11 cellular contexts compared by ENCODE assay signal in genomic region chr7:159027803-159028455, GRCh38.
DNase-seq lines count a peak whose midpoint lies in the region; ATAC-seq and TF ChIP-seq lines count a peak whose summit lies in the region.
"Had no signal": no experiment of that assay in that cellular context is flagged by ENCODE, and none has a peak within 500 bp of the region (broad histone marks: within the 10 kb centered on the region; RNA-seq: fewer than 3 reads in every experiment).

No MANE protein-coding gene starts in this region.

- TF ChIP-seq CTCF in prostate gland (IDR thresholded peaks at IDR 0.05), result no peak

- H3K9me3 ChIP-seq in prostate gland, result no peaks in the 10 kb centered on the region

- H3K27ac ChIP-seq in epithelial cell of prostate, result no peak overlapping the region
- no peak overlapping the region for H3K27ac ChIP-seq in prostate gland

- WGBS in prostate gland, result 39% methylated on average over 19 of the region's 19 CpGs

- peak; percentile 8 for DNase-seq in DMS153 (lab: John Stamatoyannopoulos, UW)
- DNase-seq in DMS153 treated with DMSO at 0.1 percent for 48 hours (lab: John Stamatoyannopoulos, UW; ENCODE audit: unreplicated experiment), result no peak
- peak; percentile 32 for DNase-seq in NCI-H2107 treated with DMSO at 0.1 percent for 48 hours (lab: John Stamatoyannopoulos, UW; ENCODE audit: unreplicated experiment)
- DNase-seq in epithelial cell of prostate (ENCODE audit: low read depth, low spot score), result peak; percentile 49
- DNase-seq in prostate gland (ENCODE audit: low spot score), result peak; percentile 46
- DNase-seq in stimulated activated naive CD8-positive, alpha-beta T cell treated with anti-CD3 and anti-CD28 coated beads, Interleukin-15, Interleukin-2, amounts not matched to agents 100 U/mL and 50 U/mL, for 24 hours, result no peak
- no peak for DNase-seq in anterior cingulate cortex (lab: John Stamatoyannopoulos, UW)
- no peak for DNase-seq in nucleus accumbens (lab: John Stamatoyannopoulos, UW)
- DNase-seq: activated CD8-positive, alpha-beta T cell treated with anti-CD3 and anti-CD28 coated beads, Interleukin-2, amount 10 ng/mL, durations not matched to agents 7 days and 5 days had no signal

- peak overlapping the region in 1 of 2 donors; percentile 15 for H3K4me3 ChIP-seq in prostate gland

- peak; percentile 17 for TF ChIP-seq POLR2A in prostate gland (IDR thresholded peaks at IDR 0.05)

- H3K36me3 ChIP-seq in prostate gland, result no peaks in the 10 kb centered on the region

- ATAC-seq in stimulated activated naive CD8-positive, alpha-beta T cell treated with anti-CD3 and anti-CD28 coated beads, Interleukin-15, Interleukin-2, amounts not matched to agents 100 U/mL and 50 U/mL, for 24 hours, result no peak
- ATAC-seq: activated CD8-positive, alpha-beta T cell treated with anti-CD3 and anti-CD28 coated beads, Interleukin-2, amount 10 ng/mL, durations not matched to agents 7 days and 5 days; HCT116; stimulated activated naive CD8-positive, alpha-beta T cell treated with anti-CD3 and anti-CD28 coated beads, Interleukin-15, amount 100 ng/mL, for 72 hours had no signal

- H3K27me3 ChIP-seq in prostate gland (replicated peaks; ENCODE audit: insufficient read depth), result no peaks in the 10 kb centered on the region

- intact Hi-C loops in prostate gland (cut with DNase I), result no loop called here

- H3K4me1 ChIP-seq in prostate gland (replicated peaks), result peaks cover 3% of the 10 kb centered on the region

Comparison
In these comparisons a context has a peak if more than half of its experiments do, and no peak if none do; other contexts are left out.
1. DNase-seq: peak in DMS153 (single experiment), NCI-H2107 treated with DMSO at 0.1 percent for 48 hours (single experiment), epithelial cell of prostate (single experiment) and prostate gland (single experiment); none in DMS153 treated with DMSO at 0.1 percent for 48 hours (single experiment), stimulated activated naive CD8-positive, alpha-beta T cell treated with anti-CD3 and anti-CD28 coated beads, Interleukin-15, Interleukin-2, amounts not matched to agents 100 U/mL and 50 U/mL, for 24 hours (single experiment), anterior cingulate cortex (0 of 58) and nucleus accumbens (0 of 56).